ENCODE assay signal across 32 cellular contexts in the genomic region with DNA sequence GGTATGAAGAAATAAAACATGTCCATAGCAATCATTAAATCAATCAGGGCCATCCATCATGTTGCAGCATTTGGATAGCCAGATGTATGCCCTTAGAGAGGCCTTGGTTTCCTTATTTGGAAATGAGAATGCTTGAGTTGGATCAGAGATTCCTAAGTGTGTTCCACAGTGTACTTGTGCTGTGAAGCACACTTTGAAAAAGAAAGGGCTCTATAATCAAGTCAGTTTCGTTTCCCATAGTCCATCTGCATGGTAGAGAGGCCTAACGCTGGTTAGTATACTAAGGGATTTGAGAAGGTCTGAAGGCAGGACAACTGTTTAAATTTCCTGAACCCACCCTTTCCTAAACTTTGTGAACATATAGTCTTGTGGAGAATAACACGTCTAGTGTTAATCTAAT. TPM values are rescaled to one million over a fixed set of nuclear protein-coding genes. Genes with fewer than 3 reads are reported as not detected.
A peak's percentile ranks its signal among the peaks of the same experiment; 100 is the strongest.
DNase-seq lines count a peak whose midpoint lies in the region; ATAC-seq and TF ChIP-seq lines count a peak whose summit lies in the region.
"Had no signal": no experiment of that assay in that cellular context is flagged by ENCODE, and none has a peak within 500 bp of the region (broad histone marks: within the 10 kb centered on the region; RNA-seq: fewer than 3 reads in every experiment).

No MANE protein-coding gene starts in this region.

- H3K79me1 ChIP-seq in H9 (ENCODE audit: insufficient read depth, low read depth, low read length, poor library complexity, severe bottlenecking), result no peaks in the 10 kb centered on the region

- H3K27ac ChIP-seq in rectal smooth muscle tissue (ENCODE audit: low read depth, low read length) (peak overlapping the region; percentile 71), H9 (ENCODE audit: insufficient read length, low read depth, low read length) (no peak overlapping the region)
- H3K27ac ChIP-seq: epithelial cell of prostate, psoas muscle, WERI-Rb-1 had no signal

- H3K36me3 ChIP-seq in rectal smooth muscle tissue (ENCODE audit: control insufficient read depth, insufficient read depth, low read length), result no peaks in the 10 kb centered on the region
- H3K36me3 ChIP-seq: WERI-Rb-1 had no signal

- H3K14ac ChIP-seq in H9 (ENCODE audit: insufficient read depth, low read length), result no peak overlapping the region

- no peaks in the 10 kb centered on the region for H3K36me3 Mint-ChIP-seq in H9 (ENCODE audit: insufficient read depth in 1 of 3, low read depth in 3 of 3)
- H3K36me3 Mint-ChIP-seq: activated naive CD4-positive, alpha-beta T cell treated with anti-CD3 and anti-CD28 coated beads, Interleukin-2, amount 50 U/mL, for 24 hours; natural killer cell; stimulated activated memory B cell treated with anti-CD40 and anti-IgM and Interleukin-4, amounts not matched to agents 10 μg/mL and 1 μg/mL and 100 μg/mL, for 72 hours had no signal

- H4K8ac ChIP-seq in H9 (replicated peaks; ENCODE audit: insufficient read length, low read depth, low read length), result no peak overlapping the region

- H3K27me3 ChIP-seq in rectal smooth muscle tissue (ENCODE audit: control insufficient read depth, insufficient read depth, low read length), result no peaks in the 10 kb centered on the region
- no peaks in the 10 kb centered on the region for H3K27me3 ChIP-seq in H9 (ENCODE audit: insufficient read depth, low read length)

- H3K18ac ChIP-seq in H9 (ENCODE audit: insufficient read length, low read depth, low read length), result no peak overlapping the region

- ATAC-seq in left ventricle myocardium superior, result peak; percentile 32
- ATAC-seq in HG02981 (IDR thresholded peaks at IDR 0.05; ENCODE audit: unreplicated experiment), result no peak
- ATAC-seq in HG02623 (IDR thresholded peaks at IDR 0.05; ENCODE audit: unreplicated experiment), result no peak
- ATAC-seq: natural killer cell; Panc1; psoas muscle; stimulated activated memory B cell treated with anti-CD40 and anti-IgM and Interleukin-4, amounts not matched to agents 10 μg/mL and 1 μg/mL and 100 μg/mL, for 72 hours had no signal

- no peaks in the 10 kb centered on the region for H3K79me2 ChIP-seq in H9 (ENCODE audit: insufficient read depth, low read length)

- no peak overlapping the region for H3K23ac ChIP-seq in H9 (ENCODE audit: insufficient read length, low read depth, low read length)

- H3K27ac Mint-ChIP-seq in H9, result no peak overlapping the region
- H3K27ac Mint-ChIP-seq: activated naive CD4-positive, alpha-beta T cell treated with anti-CD3 and anti-CD28 coated beads, Interleukin-2, amount 50 U/mL, for 24 hours; activated T-helper 2 cell treated with anti-CD3 and anti-CD28 coated beads, Interferon-gamma antibody, Interleukin-2, Interleukin-4, amounts not matched to agents 10 μg/mL and 5 μg/mL and 100 μg/mL, durations not matched to agents 14 hours and 24 hours and 36 hours; natural killer cell; stimulated activated memory B cell treated with anti-CD40 and anti-IgM and Interleukin-4, amounts not matched to agents 10 μg/mL and 1 μg/mL and 100 μg/mL, for 72 hours had no signal

- H2BK15ac ChIP-seq in H9 (ENCODE audit: low read depth, low read length), result no peak overlapping the region

- no peak overlapping the region for H3K56ac ChIP-seq in H9 (ENCODE audit: insufficient read length, low read depth, low read length)

- no peaks in the 10 kb centered on the region for H3K23me2 ChIP-seq in H9 (ENCODE audit: insufficient read length, low read depth, low read length, poor library complexity, severe bottlenecking)

- H3K4ac ChIP-seq in H9 (ENCODE audit: low read depth, low read length), result no peak overlapping the region

- H3K4me3 ChIP-seq in fibroblast of mammary gland (ENCODE audit: control insufficient read depth, low read depth, low read length), result no peak overlapping the region
- no peak overlapping the region for H3K4me3 ChIP-seq in rectal smooth muscle tissue (ENCODE audit: low read length)
- H3K4me3 ChIP-seq: psoas muscle had no signal

- H2AFZ ChIP-seq in H9 (ENCODE audit: low read length), result no peak overlapping the region

- H2BK20ac ChIP-seq in H9 (ENCODE audit: low read depth, low read length, poor library complexity, severe bottlenecking), result no peak overlapping the region

- H2BK12ac ChIP-seq in H9 (ENCODE audit: insufficient read length, low read depth, low read length), result no peak overlapping the region

- H3K27me3 Mint-ChIP-seq in H9 (ENCODE audit: low read depth), result no peaks in the 10 kb centered on the region
- H3K27me3 Mint-ChIP-seq: activated naive CD4-positive, alpha-beta T cell treated with anti-CD3 and anti-CD28 coated beads, Interleukin-2, amount 50 U/mL, for 24 hours; CD4-positive, CD25-positive, alpha-beta regulatory T cell; stimulated activated memory B cell treated with anti-CD40 and anti-IgM and Interleukin-4, amounts not matched to agents 10 μg/mL and 1 μg/mL and 100 μg/mL, for 72 hours had no signal

- intact Hi-C loops in left ventricle myocardium superior (cut with micrococcal nuclease) (no loop called here), cardiac septum (cut with DNase I) (no loop called here)

- DNase-seq in left ventricle myocardium superior (no peak), cardiac septum (ENCODE audit: low spot score) (no peak), fibroblast of mammary gland (ENCODE audit: low read depth) (peak; percentile 27), H9 (no peak)
- no peak for DNase-seq in stimulated activated CD8-positive, alpha-beta memory T cell treated with anti-CD3 and anti-CD28 coated beads, Interleukin-4, amount 100 ng/mL, for 48 hours
- DNase-seq: activated CD4-positive, alpha-beta T cell treated with anti-CD3 and anti-CD28 coated beads for 4 hours; activated T-cell treated with anti-CD3 and anti-CD28 coated beads for 4 hours; AML-193; Calu3; CD4-positive, CD25-positive, alpha-beta regulatory T cell; DND-41; effector CD4-positive, alpha-beta T cell; foreskin fibroblast; islet precursor cell; natural killer cell; NCI-H1417 treated with DMSO at 0.1 percent for 48 hours; NCI-H2029 treated with DMSO at 0.1 percent for 48 hours; NCI-H526 treated with DMSO at 0.1 percent for 48 hours; NK-92 treated with Interleukin-12 subunit alpha and Interleukin-12 subunit beta, amount 100 ng/mL, for 24 hours; occipital lobe; psoas muscle; substantia nigra; T1000; WERI-Rb-1 had no signal

- no peak overlapping the region for H3K4me2 ChIP-seq in H9 (ENCODE audit: insufficient read depth, insufficient read length, low read length)

- H3T11ph ChIP-seq in H9 (ENCODE audit: low read length), result no peak overlapping the region

- no peak overlapping the region for H4K91ac ChIP-seq in H9 (ENCODE audit: insufficient read length, low read depth, low read length)

- H4K20me1 ChIP-seq in H9 (ENCODE audit: control insufficient read depth, insufficient read depth, insufficient read length), result no peaks in the 10 kb centered on the region

- no peak overlapping the region for H2BK120ac ChIP-seq in H9 (ENCODE audit: low read depth, low read length, poor library complexity, severe bottlenecking)

- H3K4me1 ChIP-seq in rectal smooth muscle tissue (ENCODE audit: control insufficient read depth, insufficient read depth, low read length) (peaks cover 22% of the 10 kb centered on the region), H9 (ENCODE audit: insufficient read depth, low read length) (peaks cover 3% of the 10 kb centered on the region; the same call in 1 of the 2 replicates)

- H2AK5ac ChIP-seq in H9 (ENCODE audit: insufficient read length, low read length), result no peak overlapping the region

- no peaks in the 10 kb centered on the region for H3K9me3 Mint-ChIP-seq in H9
- H3K9me3 Mint-ChIP-seq: activated naive CD4-positive, alpha-beta T cell treated with anti-CD3 and anti-CD28 coated beads, Interleukin-2, amount 50 U/mL, for 24 hours; activated T-helper 2 cell treated with anti-CD3 and anti-CD28 coated beads, Interferon-gamma antibody, Interleukin-2, Interleukin-4, amounts not matched to agents 10 μg/mL and 5 μg/mL and 100 μg/mL, durations not matched to agents 14 hours and 24 hours and 36 hours had no signal

- no peak overlapping the region for H4K5ac ChIP-seq in H9 (ENCODE audit: insufficient read length, low read depth, low read length)

- no peaks in the 10 kb centered on the region for H3K9me3 ChIP-seq in H9 (ENCODE audit: control insufficient read depth, low read depth, low read length)
- H3K9me3 ChIP-seq: psoas muscle had no signal

- TF ChIP-seq CTCF in fibroblast of mammary gland (conservative IDR thresholded peaks at IDR 0.05; ENCODE audit: control insufficient read depth, insufficient read depth, low read depth, low read length) (no peak), H9 (conservative IDR thresholded peaks at IDR 0.05) (no peak)

- H3K9ac ChIP-seq in rectal smooth muscle tissue (ENCODE audit: low read length) (no peak overlapping the region), H9 (ENCODE audit: extremely low read depth, insufficient read length, low read length) (no peak overlapping the region)

- H3K4me1 Mint-ChIP-seq in H9, result peaks cover 0 to 7% of the 10 kb centered on the region in 2 experiments; a peak in 2 of 4 replicates
- H3K4me1 Mint-ChIP-seq: activated naive CD4-positive, alpha-beta T cell treated with anti-CD3 and anti-CD28 coated beads, Interleukin-2, amount 50 U/mL, for 24 hours; natural killer cell; stimulated activated memory B cell treated with anti-CD40 and anti-IgM and Interleukin-4, amounts not matched to agents 10 μg/mL and 1 μg/mL and 100 μg/mL, for 72 hours had no signal

- no peak overlapping the region for H3K4me3 Mint-ChIP-seq in H9
- H3K4me3 Mint-ChIP-seq: activated naive CD4-positive, alpha-beta T cell treated with anti-CD3 and anti-CD28 coated beads, Interleukin-2, amount 50 U/mL, for 24 hours; CD4-positive, CD25-positive, alpha-beta regulatory T cell; natural killer cell; stimulated activated memory B cell treated with anti-CD40 and anti-IgM and Interleukin-4, amounts not matched to agents 10 μg/mL and 1 μg/mL and 100 μg/mL, for 72 hours had no signal

- no CpG with 5 or more reads among the region's 3 CpGs for WGBS in H9 (ENCODE audit: extremely low coverage, insufficient read length, low lambda C conversion rate)

- H2BK5ac ChIP-seq in H9 (ENCODE audit: insufficient read length, low read length), result no peak overlapping the region

RNA-seq across cellular contexts. Expression of a gene that starts 30.9 kb away (rescaled TPM):
- 20.7 TPM for total RNA-seq in left ventricle myocardium superior
- 49.0 TPM for total RNA-seq in cardiac septum
- total RNA-seq in H9 (2021), result 7.3 and 8.1 TPM in 2 replicates
